Comparison of ENCODE assay signal across 8 cellular contexts in genomic region chr22:30668306-30668655, GRCh38. TPM values are rescaled to one million over a fixed set of nuclear protein-coding genes. Genes with fewer than 3 reads are reported as not detected.
A peak's percentile ranks its signal among the peaks of the same experiment; 100 is the strongest.
DNase-seq lines count a peak whose midpoint lies in the region; ATAC-seq and TF ChIP-seq lines count a peak whose summit lies in the region.

No MANE protein-coding gene starts in this region.

- CTCF ChIA-PET in activated CD4-positive, alpha-beta T cell treated with anti-CD3 and anti-CD28 coated beads for 36 hours (lab: Charles Lee) = interaction anchor here (1.1 to 2.2 kb wide), 2 partner anchors 25 to 87 kb away, joined by 5 to 8 read pairs; no protein-coding TSS in a partner anchor

- peak overlapping the region; percentile 46 for H3K27ac ChIP-seq in subcutaneous abdominal adipose tissue (ENCODE audit: low read depth, low read length)

- H3K4me3 ChIP-seq in WI38 (ENCODE audit: low read depth, low read length) (peak overlapping the region; percentile 85), iPS-18c (ENCODE audit: insufficient read depth, low read depth, low read length) (peak overlapping the region; percentile 89), subcutaneous abdominal adipose tissue (ENCODE audit: low read depth in 1 of 5, low read length in 5 of 5) (peak overlapping the region; percentile 70 to 96 (median 90))

- ATAC-seq in activated CD4-positive, alpha-beta T cell treated with anti-CD3 and anti-CD28 coated beads for 36 hours = no peak
- ATAC-seq in GM19324 (IDR thresholded peaks at IDR 0.05; ENCODE audit: low FRiP score, unreplicated experiment) (no peak), GM21526 (IDR thresholded peaks at IDR 0.05; ENCODE audit: low FRiP score, unreplicated experiment) (no peak), HG02798 (IDR thresholded peaks at IDR 0.05; ENCODE audit: poor library complexity, unreplicated experiment) (no peak)

- no peak for TF ChIP-seq CTCF in WI38 (IDR thresholded peaks at IDR 0.05; ENCODE audit: low read depth, low read length)

- H3K27me3 Mint-ChIP-seq in activated CD4-positive, alpha-beta T cell treated with anti-CD3 and anti-CD28 coated beads for 36 hours = peaks cover 3% of the 10 kb centered on the region

- H3K4me1 ChIP-seq in subcutaneous abdominal adipose tissue (ENCODE audit: control insufficient read depth in 5 of 5, insufficient read depth in 5 of 5, low read length in 5 of 5) = peaks cover 2 to 24% (median 18%) of the 10 kb centered on the region in 5 donors

- POLR2A ChIA-PET in activated CD4-positive, alpha-beta T cell treated with anti-CD3 and anti-CD28 coated beads for 36 hours (lab: Charles Lee) = no interaction called here

- no peak for DNase-seq in activated CD4-positive, alpha-beta T cell treated with anti-CD3 and anti-CD28 coated beads for 36 hours
- no peak for DNase-seq in activated CD4-positive, alpha-beta T cell treated with anti-CD3 and anti-CD28 coated beads for 4 hours

- H3K9me3 ChIP-seq in iPS-18c (ENCODE audit: control insufficient read depth, insufficient read depth, low read length) (no peaks in the 10 kb centered on the region), subcutaneous abdominal adipose tissue (ENCODE audit: control insufficient read depth in 5 of 5, low read length in 5 of 5) (no peaks in the 10 kb centered on the region)

- H3K9ac ChIP-seq in subcutaneous abdominal adipose tissue (ENCODE audit: low read length in 5 of 5) = peak overlapping the region in 4 of 5 donors; percentile 52 to 87 (median 71)

- H3K36me3 ChIP-seq in subcutaneous abdominal adipose tissue (ENCODE audit: control insufficient read depth in 5 of 5, insufficient read depth in 5 of 5, low read length in 5 of 5) = peaks cover 0 to 12% (median 10%) of the 10 kb centered on the region in 5 donors

- H3K4me3 Mint-ChIP-seq in activated CD4-positive, alpha-beta T cell treated with anti-CD3 and anti-CD28 coated beads for 36 hours = peak overlapping the region; percentile 92

- H3K4me1 Mint-ChIP-seq in activated CD4-positive, alpha-beta T cell treated with anti-CD3 and anti-CD28 coated beads for 36 hours = peaks cover 19% of the 10 kb centered on the region

- peaks cover 7% of the 10 kb centered on the region for H3K36me3 Mint-ChIP-seq in activated CD4-positive, alpha-beta T cell treated with anti-CD3 and anti-CD28 coated beads for 36 hours (ENCODE audit: low read depth)

- intact Hi-C loops in activated CD4-positive, alpha-beta T cell treated with anti-CD3 and anti-CD28 coated beads for 36 hours (cut with DNase I, micrococcal nuclease) = no loop called here

- no peak overlapping the region for H3K27ac Mint-ChIP-seq in activated CD4-positive, alpha-beta T cell treated with anti-CD3 and anti-CD28 coated beads for 36 hours

- H3K27me3 ChIP-seq in subcutaneous abdominal adipose tissue (ENCODE audit: control insufficient read depth in 5 of 5, insufficient read depth in 4 of 5, low read length in 5 of 5) = no peaks in the 10 kb centered on the region

- H3K9me3 Mint-ChIP-seq in activated CD4-positive, alpha-beta T cell treated with anti-CD3 and anti-CD28 coated beads for 36 hours (ENCODE audit: low read depth) = no peaks in the 10 kb centered on the region

RNA-seq across cellular contexts. Expression of gene DUSP18, which starts 0.6 kb away (rescaled TPM):
- 1 to 10 TPM; 7.8 to 8.5 TPM for total RNA-seq in activated CD4-positive, alpha-beta T cell treated with anti-CD3 and anti-CD28 coated beads for 36 hours

RNA-seq across cellular contexts. Expression of gene OSBP2, which starts 26.4 kb away (rescaled TPM):
- 1 to 10 TPM; 1.2 to 1.4 TPM for total RNA-seq in activated CD4-positive, alpha-beta T cell treated with anti-CD3 and anti-CD28 coated beads for 36 hours

RNA-seq across cellular contexts. Expression of gene SLC35E4, which starts 32.7 kb away (rescaled TPM):
- 1 to 10 TPM; 3.6 to 4.3 TPM for total RNA-seq in activated CD4-positive, alpha-beta T cell treated with anti-CD3 and anti-CD28 coated beads for 36 hours
